1 cellular context compared by ENCODE assay signal in the genomic region with DNA sequence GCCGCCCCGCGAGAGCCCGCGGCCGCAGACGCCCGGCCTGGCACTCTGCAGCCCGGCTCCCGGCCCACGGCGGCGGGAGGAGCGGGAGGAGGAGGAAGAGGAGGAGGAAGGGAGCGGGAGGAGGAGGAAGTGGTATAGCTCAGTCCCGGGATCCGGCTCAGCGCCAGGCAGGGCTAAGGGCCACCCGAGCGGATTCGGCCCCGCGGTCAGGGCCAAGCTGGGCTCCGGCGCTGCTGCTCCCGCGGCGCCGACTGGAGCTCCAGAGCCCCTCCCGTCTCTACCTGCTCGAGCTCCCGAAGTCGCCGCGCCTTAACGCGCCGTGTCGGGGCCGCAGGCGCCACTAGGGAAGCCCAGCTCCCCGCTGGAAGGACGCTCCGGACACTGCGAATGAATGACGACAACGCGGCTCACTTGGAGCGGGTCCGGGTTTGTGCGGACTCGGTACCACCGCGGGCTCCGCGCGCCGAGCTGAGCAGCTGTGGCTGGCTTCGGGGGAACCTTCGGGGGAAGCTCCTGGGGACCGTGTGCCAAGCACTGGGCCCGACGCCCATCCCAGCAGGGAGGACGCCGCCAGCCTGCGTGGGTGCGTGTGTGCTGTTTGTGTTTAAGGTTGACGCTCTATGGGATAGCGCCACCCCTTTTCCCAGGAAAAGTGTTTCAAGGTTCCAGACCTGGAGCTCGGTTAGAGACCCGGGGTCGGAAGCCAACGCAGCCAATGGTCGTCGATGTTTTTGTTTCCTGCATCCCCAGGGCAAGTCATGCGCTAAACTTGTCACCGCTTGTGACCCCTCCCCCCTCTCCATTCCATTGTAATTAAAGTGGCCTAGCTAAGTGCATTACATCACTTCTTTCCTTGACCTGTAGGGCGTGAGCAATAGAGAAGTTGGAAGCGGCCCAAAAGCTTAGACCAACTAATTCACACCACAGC.
A peak's percentile ranks its signal among the peaks of the same experiment; 100 is the strongest.
TF ChIP-seq lines count a peak whose summit lies in the region.

A gene (minus strand): TSS at position 94 of the 928 bp plus-strand sequence. CDS start 340 bp downstream, outside the sequence.

TF ChIP-seq in HepG2, 621 proteins besides CTCF, POLR2A, EP300 and RAD21 (continued from another document):
- TF ChIP-seq, protein P1, sequence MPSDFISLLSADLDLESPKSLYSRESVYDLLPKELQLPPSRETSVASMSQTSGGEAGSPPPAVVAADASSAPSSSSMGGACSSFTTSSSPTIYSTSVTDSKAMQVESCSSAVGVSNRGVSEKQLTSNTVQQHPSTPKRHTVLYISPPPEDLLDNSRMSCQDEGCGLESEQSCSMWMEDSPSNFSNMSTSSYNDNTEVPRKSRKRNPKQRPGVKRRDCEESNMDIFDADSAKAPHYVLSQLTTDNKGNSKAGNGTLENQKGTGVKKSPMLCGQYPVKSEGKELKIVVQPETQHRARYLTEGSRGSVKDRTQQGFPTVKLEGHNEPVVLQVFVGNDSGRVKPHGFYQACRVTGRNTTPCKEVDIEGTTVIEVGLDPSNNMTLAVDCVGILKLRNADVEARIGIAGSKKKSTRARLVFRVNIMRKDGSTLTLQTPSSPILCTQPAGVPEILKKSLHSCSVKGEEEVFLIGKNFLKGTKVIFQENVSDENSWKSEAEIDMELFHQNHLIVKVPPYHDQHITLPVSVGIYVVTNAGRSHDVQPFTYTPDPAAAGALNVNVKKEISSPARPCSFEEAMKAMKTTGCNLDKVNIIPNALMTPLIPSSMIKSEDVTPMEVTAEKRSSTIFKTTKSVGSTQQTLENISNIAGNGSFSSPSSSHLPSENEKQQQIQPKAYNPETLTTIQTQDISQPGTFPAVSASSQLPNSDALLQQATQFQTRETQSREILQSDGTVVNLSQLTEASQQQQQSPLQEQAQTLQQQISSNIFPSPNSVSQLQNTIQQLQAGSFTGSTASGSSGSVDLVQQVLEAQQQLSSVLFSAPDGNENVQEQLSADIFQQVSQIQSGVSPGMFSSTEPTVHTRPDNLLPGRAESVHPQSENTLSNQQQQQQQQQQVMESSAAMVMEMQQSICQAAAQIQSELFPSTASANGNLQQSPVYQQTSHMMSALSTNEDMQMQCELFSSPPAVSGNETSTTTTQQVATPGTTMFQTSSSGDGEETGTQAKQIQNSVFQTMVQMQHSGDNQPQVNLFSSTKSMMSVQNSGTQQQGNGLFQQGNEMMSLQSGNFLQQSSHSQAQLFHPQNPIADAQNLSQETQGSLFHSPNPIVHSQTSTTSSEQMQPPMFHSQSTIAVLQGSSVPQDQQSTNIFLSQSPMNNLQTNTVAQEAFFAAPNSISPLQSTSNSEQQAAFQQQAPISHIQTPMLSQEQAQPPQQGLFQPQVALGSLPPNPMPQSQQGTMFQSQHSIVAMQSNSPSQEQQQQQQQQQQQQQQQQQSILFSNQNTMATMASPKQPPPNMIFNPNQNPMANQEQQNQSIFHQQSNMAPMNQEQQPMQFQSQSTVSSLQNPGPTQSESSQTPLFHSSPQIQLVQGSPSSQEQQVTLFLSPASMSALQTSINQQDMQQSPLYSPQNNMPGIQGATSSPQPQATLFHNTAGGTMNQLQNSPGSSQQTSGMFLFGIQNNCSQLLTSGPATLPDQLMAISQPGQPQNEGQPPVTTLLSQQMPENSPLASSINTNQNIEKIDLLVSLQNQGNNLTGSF (CRISPR knock-in tag; IDR thresholded peaks at IDR 0.05), result peak; percentile 82
- TF ChIP-seq FOXM1 (CRISPR knock-in tag; IDR thresholded peaks at IDR 0.05), result no peak
